ENCODE assay signal across 8 cellular contexts in the genomic region with DNA sequence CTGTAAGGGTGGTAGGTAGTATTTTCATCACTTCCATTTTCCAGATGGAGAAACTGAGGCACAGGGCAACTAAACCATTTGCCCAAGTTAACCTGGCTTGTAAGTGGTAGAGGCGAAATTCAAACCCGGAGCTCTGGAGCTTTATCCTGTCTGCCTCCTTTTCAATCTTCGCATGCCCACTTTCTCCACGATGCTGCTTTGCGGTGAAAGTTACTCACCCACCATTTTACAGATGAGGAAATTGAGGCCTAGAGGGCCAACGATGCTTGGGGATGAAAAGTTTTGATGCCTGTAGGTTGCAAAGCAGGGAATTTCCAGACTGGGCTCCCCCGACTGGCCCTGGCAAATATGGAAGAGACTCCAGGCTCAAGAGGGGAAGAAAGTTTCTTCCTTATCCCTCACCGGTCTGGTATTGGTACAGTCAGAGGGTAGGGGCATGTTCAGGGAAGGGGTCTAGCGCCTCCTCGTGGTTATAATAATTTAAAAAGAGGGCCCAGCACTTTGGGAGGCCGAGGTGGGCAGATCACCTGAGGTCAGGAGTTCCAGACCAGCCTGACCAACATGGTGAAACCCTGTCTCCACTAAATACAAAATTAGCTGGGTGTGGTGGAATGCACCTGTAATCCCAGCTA. TPM values are rescaled to one million over a fixed set of nuclear protein-coding genes. Genes with fewer than 3 reads are reported as not detected.
DNase-seq lines count a peak whose midpoint lies in the region; ATAC-seq and TF ChIP-seq lines count a peak whose summit lies in the region.
"Had no signal": no experiment of that assay in that cellular context is flagged by ENCODE, and none has a peak within 500 bp of the region (broad histone marks: within the 10 kb centered on the region; RNA-seq: fewer than 3 reads in every experiment).

No MANE protein-coding gene starts in this region.

- no peaks in the 10 kb centered on the region for H3K9me2 ChIP-seq in Karpas-422 (replicated peaks; ENCODE audit: insufficient read depth, low read length)

- peak overlapping the region; percentile 66 to 97 for H3K27ac Mint-ChIP-seq in natural killer cell treated with Interleukin-12 subunit alpha and Interleukin-12 subunit beta and Interleukin-15 and Interleukin-18, amount 100 ng/mL, for 72 hours

- no peak overlapping the region for H3K4me2 ChIP-seq in Karpas-422 (ENCODE audit: low read depth, low read length, poor library complexity, severe bottlenecking)

- H3K4me1 ChIP-seq in Karpas-422 (ENCODE audit: low read length), result peaks cover 36% of the 10 kb centered on the region

- H2AFZ ChIP-seq in Karpas-422 (ENCODE audit: low read length), result no peak overlapping the region

- in situ Hi-C loops in brain microvascular endothelial cell (cut with HindIII; ENCODE audit: low pct_ligation_motif_present, low sequenced_read_pairs), result no loop called here

- no peaks in the 10 kb centered on the region for H4K20me1 ChIP-seq in Karpas-422 (ENCODE audit: insufficient read depth, low read depth, low read length)

- no peaks in the 10 kb centered on the region for H3K36me3 Mint-ChIP-seq in natural killer cell treated with Interleukin-12 subunit alpha and Interleukin-12 subunit beta and Interleukin-15 and Interleukin-18, amount 100 ng/mL, for 72 hours

- H3K27me3 ChIP-seq in Karpas-422 (ENCODE audit: low read length) (no peaks in the 10 kb centered on the region), brain microvascular endothelial cell (replicated peaks) (no peaks in the 10 kb centered on the region)

- H3K9me3 ChIP-seq in Karpas-422 (ENCODE audit: low read length), result no peaks in the 10 kb centered on the region

- no peaks in the 10 kb centered on the region for H3K9me3 Mint-ChIP-seq in natural killer cell treated with Interleukin-12 subunit alpha and Interleukin-12 subunit beta and Interleukin-15 and Interleukin-18, amount 100 ng/mL, for 72 hours

- H3K4me3 Mint-ChIP-seq in natural killer cell treated with Interleukin-12 subunit alpha and Interleukin-12 subunit beta and Interleukin-15 and Interleukin-18, amount 100 ng/mL, for 72 hours, result peak overlapping the region; percentile 7

- H3K27me3 Mint-ChIP-seq in natural killer cell treated with Interleukin-12 subunit alpha and Interleukin-12 subunit beta and Interleukin-15 and Interleukin-18, amount 100 ng/mL, for 72 hours, result no peaks in the 10 kb centered on the region

- peak; percentile 47 for DNase-seq in GM03348 (ENCODE audit: low spot score)
- DNase-seq in Karpas-422, result peak; percentile 82
- DNase-seq in brain microvascular endothelial cell, result no peak
- DNase-seq in natural killer cell treated with Interleukin-12 subunit alpha and Interleukin-12 subunit beta and Interleukin-15 and Interleukin-18, amount 100 ng/mL, for 72 hours (ENCODE audit: low spot score), result no peak
- no peak for DNase-seq in occipital lobe (lab: John Stamatoyannopoulos, UW)
- no peak for DNase-seq in NCI-H2029 (lab: John Stamatoyannopoulos, UW)
- DNase-seq in kidney tubule cell (ENCODE audit: low spot score), result no peak
- DNase-seq: SHP77 had no signal

- H3K4me3 ChIP-seq in Karpas-422 (ENCODE audit: low read length) (no peak overlapping the region), brain microvascular endothelial cell (ENCODE audit: low read depth, low read length) (no peak overlapping the region)

- H3K36me3 ChIP-seq in Karpas-422 (ENCODE audit: insufficient read depth, low read length) (no peaks in the 10 kb centered on the region), brain microvascular endothelial cell (replicated peaks) (no peaks in the 10 kb centered on the region)

- H3K9ac ChIP-seq in Karpas-422 (ENCODE audit: low read length), result no peak overlapping the region

- no peak overlapping the region for H3K27ac ChIP-seq in Karpas-422 (ENCODE audit: low read length)
- no peak overlapping the region for H3K27ac ChIP-seq in brain microvascular endothelial cell

- H3K79me2 ChIP-seq in Karpas-422 (ENCODE audit: low read length), result peaks cover 11% of the 10 kb centered on the region

- H3K4me1 Mint-ChIP-seq in natural killer cell treated with Interleukin-12 subunit alpha and Interleukin-12 subunit beta and Interleukin-15 and Interleukin-18, amount 100 ng/mL, for 72 hours (ENCODE audit: low read depth in 2 of 2), result peaks cover 47 to 51% of the 10 kb centered on the region in 2 donors

- TF ChIP-seq CTCF in brain microvascular endothelial cell (IDR thresholded peaks at IDR 0.05; ENCODE audit: low read depth, low read length, missing control alignments), result peak; percentile 47

- no peak for ATAC-seq in natural killer cell treated with Interleukin-12 subunit alpha and Interleukin-12 subunit beta and Interleukin-15 and Interleukin-18, amount 100 ng/mL, for 72 hours

RNA-seq across cellular contexts. Expression of a gene that starts 1.9 kb away (rescaled TPM):
- total RNA-seq in Karpas-422 (2014; rRNA removed; shearing (Covaris generic); ENCODE audit: low replicate concordance), result 3.3 and 18.9 TPM in 2 replicates
- 10 to 100 TPM; 15.2 to 17.8 TPM for total RNA-seq in natural killer cell treated with Interleukin-12 subunit alpha and Interleukin-12 subunit beta and Interleukin-15 and Interleukin-18, amount 100 ng/mL, for 72 hours
- total RNA-seq in occipital lobe, result not detected

RNA-seq across cellular contexts. Expression of a gene that starts 3.4 kb away (rescaled TPM):
- 46.0 and 85.2 TPM in 2 replicates for total RNA-seq in Karpas-422 (2014; rRNA removed; shearing (Covaris generic); ENCODE audit: low replicate concordance)
- 100 to 1,000 TPM; 166 to 167 TPM for total RNA-seq in natural killer cell treated with Interleukin-12 subunit alpha and Interleukin-12 subunit beta and Interleukin-15 and Interleukin-18, amount 100 ng/mL, for 72 hours
- 2.5 TPM for total RNA-seq in occipital lobe

RNA-seq across cellular contexts. Expression of a gene that starts 29.6 kb away (rescaled TPM):
- total RNA-seq in Karpas-422 (2014; rRNA removed; shearing (Covaris generic); ENCODE audit: low replicate concordance), result 6.5 and 15.7 TPM in 2 replicates
- total RNA-seq in natural killer cell treated with Interleukin-12 subunit alpha and Interleukin-12 subunit beta and Interleukin-15 and Interleukin-18, amount 100 ng/mL, for 72 hours, result 10 to 100 TPM; 44.8 to 76.5 TPM
- total RNA-seq in occipital lobe, result 3.0 TPM

RNA-seq across cellular contexts. Expression of a gene that starts 31.7 kb away (rescaled TPM):
- 34.7 and 41.8 TPM in 2 replicates for total RNA-seq in Karpas-422 (2014; rRNA removed; shearing (Covaris generic); ENCODE audit: low replicate concordance)
- total RNA-seq in natural killer cell treated with Interleukin-12 subunit alpha and Interleukin-12 subunit beta and Interleukin-15 and Interleukin-18, amount 100 ng/mL, for 72 hours, result 10 to 100 TPM; 67.4 to 70.4 TPM
- total RNA-seq in occipital lobe, result 11.2 TPM

RNA-seq across cellular contexts. Expression of a gene that starts 48.7 kb away (rescaled TPM):
- not detected in 2 replicates for total RNA-seq in Karpas-422 (2014; rRNA removed; shearing (Covaris generic); ENCODE audit: low replicate concordance)
- total RNA-seq in natural killer cell treated with Interleukin-12 subunit alpha and Interleukin-12 subunit beta and Interleukin-15 and Interleukin-18, amount 100 ng/mL, for 72 hours, result 1 to 10 TPM; 3.5 to 9.2 TPM
- 12.3 TPM for total RNA-seq in occipital lobe

Comparison
In these comparisons a context has a peak if more than half of its experiments do, and no peak if none do; other contexts are left out.
1. DNase-seq: peak in GM03348 (single experiment) and Karpas-422 (single experiment); none in brain microvascular endothelial cell (single experiment), natural killer cell treated with Interleukin-12 subunit alpha and Interleukin-12 subunit beta and Interleukin-15 and Interleukin-18, amount 100 ng/mL, for 72 hours (single experiment), occipital lobe (single experiment), NCI-H2029 (single experiment) and kidney tubule cell (single experiment).
2. RNA of a gene that starts 3.4 kb away (total RNA-seq): 166 to 167 TPM in natural killer cell treated with Interleukin-12 subunit alpha and Interleukin-12 subunit beta and Interleukin-15 and Interleukin-18, amount 100 ng/mL, for 72 hours and 46.0 to 85.2 TPM in Karpas-422; 2.5 TPM in occipital lobe (single experiment); every median in the first group is over 10 times any median in the second.